8 cellular contexts compared by ENCODE assay signal in the genomic region with DNA sequence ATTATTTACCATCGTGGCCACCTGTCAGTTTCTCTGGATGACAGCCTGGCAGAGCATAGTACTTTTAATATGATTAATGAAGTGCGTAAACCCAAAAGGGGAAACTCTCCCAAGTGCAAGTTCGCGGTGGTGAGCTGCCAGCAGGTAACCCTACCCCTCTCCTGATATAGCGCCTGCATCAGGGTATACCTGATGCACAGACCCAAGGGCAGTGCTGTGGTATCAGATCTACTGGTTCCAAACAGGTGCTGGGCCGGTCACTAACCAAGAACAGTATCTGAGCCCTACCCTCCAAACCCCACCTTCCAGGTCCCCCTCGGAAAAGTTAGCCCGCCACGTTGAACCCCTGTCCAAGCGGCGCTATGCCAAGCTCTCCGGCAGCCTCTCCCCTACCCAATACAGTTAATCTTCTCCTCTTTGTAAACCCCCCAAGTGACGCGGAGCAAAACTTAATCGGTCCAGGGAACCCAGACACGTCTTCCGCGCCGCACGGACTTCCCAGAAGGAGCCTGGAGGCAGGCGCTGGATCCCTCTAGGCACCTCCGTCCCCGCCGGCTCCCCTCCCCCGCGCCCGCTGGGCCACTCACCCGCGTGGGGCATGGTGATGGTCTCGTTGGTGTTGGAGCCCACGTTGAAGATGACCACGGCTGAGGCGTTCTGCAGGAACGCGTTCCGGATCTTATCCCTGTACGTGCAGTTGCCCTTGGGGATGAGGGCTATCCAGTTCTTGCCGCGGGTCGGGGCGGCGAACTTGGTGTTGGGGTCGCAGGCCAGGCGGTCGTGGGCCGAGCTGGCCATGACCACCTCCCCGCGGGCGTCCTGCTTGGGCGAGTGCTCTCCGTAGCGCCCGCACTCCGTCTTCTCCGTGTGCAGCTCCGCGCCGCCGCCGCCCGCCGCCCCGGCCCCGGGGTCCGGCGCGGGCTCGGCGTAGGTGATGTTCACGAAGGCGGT. TPM values are rescaled to one million over a fixed set of nuclear protein-coding genes. Genes with fewer than 3 reads are reported as not detected.
DNase-seq lines count a peak whose midpoint lies in the region; ATAC-seq and TF ChIP-seq lines count a peak whose summit lies in the region.

No MANE protein-coding gene starts in this region.

- ATAC-seq in HG02852 (IDR thresholded peaks at IDR 0.05; ENCODE audit: unreplicated experiment) (peak; percentile 7), gastrocnemius medialis (peak; percentile 40 to 60)
- no peak for ATAC-seq in activated T-helper 17 cell treated with anti-CD3 and anti-CD28 coated beads, Interleukin-2, amount 50 U/mL, for 72 hours (replicated peaks)

- H3K4me3 ChIP-seq in gastrocnemius medialis = peak overlapping the region; percentile 72 to 94 (median 84)

- H3K9me3 Mint-ChIP-seq in activated T-helper 17 cell treated with anti-CD3 and anti-CD28 coated beads, Interleukin-2, amount 50 U/mL, for 72 hours = no peaks in the 10 kb centered on the region

- no peaks in the 10 kb centered on the region for H3K27me3 ChIP-seq in gastrocnemius medialis

- H3K27ac ChIP-seq in gastrocnemius medialis = peak overlapping the region; percentile 69 to 81 (median 74)

- peak; percentile 14 to 17 for TF ChIP-seq POLR2A in gastrocnemius medialis (IDR thresholded peaks at IDR 0.05)

- no peaks in the 10 kb centered on the region for H3K9me3 ChIP-seq in gastrocnemius medialis

- peaks cover 67% of the 10 kb centered on the region for H3K27me3 Mint-ChIP-seq in activated T-helper 17 cell treated with anti-CD3 and anti-CD28 coated beads, Interleukin-2, amount 50 U/mL, for 72 hours

- H3K36me3 Mint-ChIP-seq in activated T-helper 17 cell treated with anti-CD3 and anti-CD28 coated beads, Interleukin-2, amount 50 U/mL, for 72 hours (ENCODE audit: low read depth) = no peaks in the 10 kb centered on the region

- in situ Hi-C loops in GM13976 (cut with MboI; ENCODE audit: low sequenced_read_pairs, unreplicated experiment) = loop anchor here (25.0 kb wide), 1 partner anchor 245 kb away; no protein-coding TSS in a partner anchor
- in situ Hi-C loops in gastrocnemius medialis (cut with MboI; ENCODE audit: low sequenced_read_pairs in 4 of 4) = loop anchor here in 2 of 4 donors (5.0 to 25.0 kb wide), 3 partner anchors 267 to 595 kb away; no protein-coding TSS in a partner anchor

- peaks cover 35 to 37% of the 10 kb centered on the region in 2 donors for H3K4me1 ChIP-seq in gastrocnemius medialis

- TF ChIP-seq CTCF in GM13976 (IDR thresholded peaks at IDR 0.05; ENCODE audit: borderline replicate concordance, control extremely low read depth, extremely low read depth, insufficient read depth, missing control alignments) (no peak), gastrocnemius medialis (IDR thresholded peaks at IDR 0.05 in 4 of 5, conservative IDR thresholded peaks at IDR 0.05 in 1 of 5) (no peak)

- H3K36me3 ChIP-seq in gastrocnemius medialis = no peaks in the 10 kb centered on the region

- intact Hi-C loops in gastrocnemius medialis (cut with DNase I; ENCODE audit: low total_unique reads) = loop anchor here (2.0 to 5.0 kb wide), 4 partner anchors 200 to 825 kb away; a partner anchor contains a TSS

- no peak overlapping the region for H3K27ac Mint-ChIP-seq in activated T-helper 17 cell treated with anti-CD3 and anti-CD28 coated beads, Interleukin-2, amount 50 U/mL, for 72 hours

- peaks cover 5% of the 10 kb centered on the region for H3K4me1 Mint-ChIP-seq in activated T-helper 17 cell treated with anti-CD3 and anti-CD28 coated beads, Interleukin-2, amount 50 U/mL, for 72 hours

- DNase-seq in GM13976 (ENCODE audit: low spot score) (peak; percentile 9), hepatic stellate cell (ENCODE audit: low spot score) (peak; percentile 40), gastrocnemius medialis (peak; percentile 22 to 50), cerebellar nuclear complex (lab: John Stamatoyannopoulos, UW) (no peak), NCI-H187 treated with DMSO at 0.1 percent for 48 hours (lab: John Stamatoyannopoulos, UW) (no peak), NCI-H1092 (lab: John Stamatoyannopoulos, UW) (no peak)

- H3K4me3 Mint-ChIP-seq in activated T-helper 17 cell treated with anti-CD3 and anti-CD28 coated beads, Interleukin-2, amount 50 U/mL, for 72 hours = peak overlapping the region; percentile 39

RNA-seq across cellular contexts. Expression of a gene that starts 1.3 kb away (rescaled TPM):
- total RNA-seq in activated T-helper 17 cell treated with anti-CD3 and anti-CD28 coated beads, Interleukin-2, amount 50 U/mL, for 72 hours = under 1 TPM in 1 of 2 donors, not detected in 1; 0.11 TPM
- total RNA-seq in gastrocnemius medialis = 10 to 100 TPM in 1 of 4 donors, 1 to 10 TPM in 3; 1.6 to 21.2 (median 4.9) TPM

Comparison
In these comparisons a context has a peak if more than half of its experiments do, and no peak if none do; other contexts are left out.
1. DNase-seq: peak in GM13976 (single experiment), hepatic stellate cell (single experiment) and gastrocnemius medialis (2 of 2); none in cerebellar nuclear complex (0 of 2), NCI-H187 treated with DMSO at 0.1 percent for 48 hours (single experiment) and NCI-H1092 (single experiment).